Comparison of ENCODE assay signal across 8 cellular contexts in the genomic region with DNA sequence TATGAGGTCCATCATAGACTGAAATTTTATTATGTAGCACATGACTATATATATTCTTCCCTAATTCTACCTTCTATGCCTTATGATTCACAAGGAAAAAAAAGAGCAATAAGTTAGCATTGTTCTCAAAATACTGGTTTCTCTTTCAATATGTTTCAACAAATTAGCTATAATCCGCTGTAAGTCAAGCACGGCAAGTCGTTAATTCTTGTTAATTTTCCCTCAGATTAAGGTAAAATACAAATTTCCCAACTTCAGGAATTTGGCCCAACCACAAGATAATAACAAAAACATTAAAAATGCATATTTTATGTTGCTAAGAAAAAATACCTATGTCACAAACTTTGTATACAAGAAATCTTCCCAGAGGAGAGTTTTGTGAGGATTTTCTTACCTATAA.
"Had no signal": no experiment of that assay in that cellular context is flagged by ENCODE, and none has a peak within 500 bp of the region (broad histone marks: within the 10 kb centered on the region; RNA-seq: fewer than 3 reads in every experiment).

No MANE protein-coding gene starts in this region.

- DNase-seq: IMR-90, KBM-7, KG1 had no signal

- FAIRE-seq: HepG2, HTR-8/SVneo, K562 had no signal

- H3K9ac ChIP-seq: KMS-11 had no signal

- H3K4me3 ChIP-seq: K562 had no signal

- H3K4me2 ChIP-seq: KMS-11 had no signal

- ATAC-seq: HepG2, K562 had no signal

- H3K27ac ChIP-seq: HL-60, KMS-11 had no signal
